Comparison of ENCODE assay signal across 18 cellular contexts in genomic region chr11:1927151-1928037, GRCh38. TPM values are rescaled to one million over a fixed set of nuclear protein-coding genes. Genes with fewer than 3 reads are reported as not detected.
A peak's percentile ranks its signal among the peaks of the same experiment; 100 is the strongest.
DNase-seq lines count a peak whose midpoint lies in the region; ATAC-seq and TF ChIP-seq lines count a peak whose summit lies in the region.
"Had no signal": no experiment of that assay in that cellular context is flagged by ENCODE, and none has a peak within 500 bp of the region (broad histone marks: within the 10 kb centered on the region; RNA-seq: fewer than 3 reads in every experiment).

No MANE protein-coding gene starts in this region.

- H2AFZ ChIP-seq in smooth muscle cell (ENCODE audit: low read depth) = peak overlapping the region; percentile 46

- H3K79me2 ChIP-seq in smooth muscle cell (ENCODE audit: low read depth) = no peaks in the 10 kb centered on the region

- H3K27me3 ChIP-seq in endodermal cell (ENCODE audit: control insufficient read depth, insufficient read depth, low read length, poor library complexity, severe bottlenecking) (no peaks in the 10 kb centered on the region), smooth muscle cell (ENCODE audit: low read depth) (no peaks in the 10 kb centered on the region)

- TF ChIP-seq CTCF in GM13977 (IDR thresholded peaks at IDR 0.05; ENCODE audit: extremely low read depth, insufficient read depth, missing control alignments) (no peak), endodermal cell (conservative IDR thresholded peaks at IDR 0.05) (no peak), smooth muscle cell (IDR thresholded peaks at IDR 0.05; ENCODE audit: borderline replicate concordance, insufficient read depth, poor library complexity, severe bottlenecking) (no peak)

- H3K27ac ChIP-seq in endodermal cell (ENCODE audit: low read depth, low read length) (peak overlapping the region; percentile 10), smooth muscle cell (ENCODE audit: low read depth) (no peak overlapping the region)
- H3K27ac ChIP-seq: foreskin keratinocyte had no signal

- WGBS in endodermal cell (ENCODE audit: insufficient coverage in 1 of 2, insufficient read length in 1 of 2), 2 experiments = 91 to 92% methylated on average over 19 to 37 of the region's 37 CpGs
- 80% methylated on average over 36 of the region's 37 CpGs for WGBS in smooth muscle cell (ENCODE audit: low lambda C conversion rate)

- no peaks in the 10 kb centered on the region for H3K4me1 Mint-ChIP-seq in endodermal cell

- no peak for ATAC-seq in GM21619 (IDR thresholded peaks at IDR 0.05; ENCODE audit: unreplicated experiment)
- ATAC-seq: foreskin keratinocyte had no signal

- no peaks in the 10 kb centered on the region for H3K36me3 ChIP-seq in endodermal cell (ENCODE audit: control insufficient read depth, insufficient read depth, low read length)
- H3K36me3 ChIP-seq in smooth muscle cell (ENCODE audit: low read depth) = no peaks in the 10 kb centered on the region
- H3K36me3 ChIP-seq: stomach had no signal

- H4K20me1 ChIP-seq in smooth muscle cell (ENCODE audit: low read depth) = no peaks in the 10 kb centered on the region

- H3K27me3 Mint-ChIP-seq in endodermal cell (ENCODE audit: insufficient read depth) = peaks cover 3% of the 10 kb centered on the region

- H3K4me1 ChIP-seq in endodermal cell (ENCODE audit: control insufficient read depth, insufficient read depth, low read length) (no peaks in the 10 kb centered on the region), smooth muscle cell (ENCODE audit: low read depth) (peaks cover 7% of the 10 kb centered on the region)
- H3K4me1 ChIP-seq: foreskin keratinocyte, stomach had no signal

- no peaks in the 10 kb centered on the region for H3K9me3 ChIP-seq in endodermal cell (ENCODE audit: control insufficient read depth, low read length)
- H3K9me3 ChIP-seq in smooth muscle cell (replicated peaks; ENCODE audit: low read depth) = no peaks in the 10 kb centered on the region
- H3K9me3 ChIP-seq: stomach had no signal

- H3K4me3 Mint-ChIP-seq in endodermal cell = no peak overlapping the region
- H3K4me3 Mint-ChIP-seq: activated CD4-positive, alpha-beta T cell treated with anti-CD3 and anti-CD28 coated beads, Interleukin-2, amount 10 ng/mL, durations not matched to agents 7 days and 5 days; activated naive CD8-positive, alpha-beta T cell treated with anti-CD3 and anti-CD28 coated beads for 36 hours had no signal

- no peaks in the 10 kb centered on the region for H3F3A ChIP-seq in smooth muscle cell (ENCODE audit: low read depth)

- H3K36me3 Mint-ChIP-seq in endodermal cell (ENCODE audit: low read depth) = no peaks in the 10 kb centered on the region
- H3K36me3 Mint-ChIP-seq: activated naive CD8-positive, alpha-beta T cell treated with anti-CD3 and anti-CD28 coated beads for 36 hours had no signal

- in situ Hi-C loops in GM13977 (cut with MboI; ENCODE audit: low pct_unique_long_range_greater_than_20kb, low sequenced_read_pairs, unreplicated experiment) = no loop called here

- peak overlapping the region; percentile 50 for H3K4me2 ChIP-seq in smooth muscle cell

- no peak overlapping the region for H3K4me3 ChIP-seq in endodermal cell (ENCODE audit: low read length)
- no peak overlapping the region for H3K4me3 ChIP-seq in smooth muscle cell
- H3K4me3 ChIP-seq: stomach had no signal

- no peaks in the 10 kb centered on the region for H3K9me3 Mint-ChIP-seq in endodermal cell
- H3K9me3 Mint-ChIP-seq: activated CD4-positive, alpha-beta T cell treated with anti-CD3 and anti-CD28 coated beads, Interleukin-2, amount 10 ng/mL, durations not matched to agents 7 days and 5 days; activated naive CD8-positive, alpha-beta T cell treated with anti-CD3 and anti-CD28 coated beads for 36 hours had no signal

- H3K27ac Mint-ChIP-seq in endodermal cell = no peak overlapping the region
- H3K27ac Mint-ChIP-seq: activated naive CD8-positive, alpha-beta T cell treated with anti-CD3 and anti-CD28 coated beads for 36 hours had no signal

- DNase-seq in GM13977 (ENCODE audit: low spot score) (peak; percentile 23), endodermal cell (no peak), left kidney (ENCODE audit: low read depth, low spot score) (peak; percentile 69), smooth muscle cell (lab: John Stamatoyannopoulos, UW; ENCODE audit: unreplicated experiment) (no peak), hypothalamus (lab: John Stamatoyannopoulos, UW) (no peak), MV-4-11 (lab: John Stamatoyannopoulos, UW) (no peak)
- no peak for DNase-seq in stimulated activated CD4-positive, alpha-beta T cell treated with anti-CD3 and anti-CD28 coated beads, Interleukin-2, amount 100 ng/mL, for 48 hours
- DNase-seq: activated CD4-positive, alpha-beta T cell treated with anti-CD3 and anti-CD28 coated beads, Interleukin-2, amount 10 ng/mL, durations not matched to agents 7 days and 5 days; activated naive CD8-positive, alpha-beta T cell treated with anti-CD3 and anti-CD28 coated beads for 36 hours; caudate nucleus; foreskin keratinocyte; NCI-H187 treated with DMSO at 0.1 percent for 48 hours; stomach had no signal

- no peak overlapping the region for H3K9ac ChIP-seq in endodermal cell (ENCODE audit: extremely low read depth, low read length, poor library complexity, severe bottlenecking)
- no peak overlapping the region for H3K9ac ChIP-seq in smooth muscle cell (ENCODE audit: low read depth)

RNA-seq across cellular contexts. Expression of gene TNNT3, which starts 7.9 kb away (rescaled TPM):
- total RNA-seq in endodermal cell (not detected), smooth muscle cell (1.9 TPM in 1 of 2 replicates, not detected in the other)
- 0.36 TPM for polyA plus RNA-seq in endodermal cell (2013, experiment 1 of 2)
- not detected for polyA plus RNA-seq in endodermal cell (2013, experiment 2 of 2)
- polyA plus RNA-seq in smooth muscle cell = 0.97 and 4.7 TPM in 2 replicates
- total RNA-seq: foreskin keratinocyte, HT-29, NCI-H460, SK-MEL-5 had no signal
- polyA plus RNA-seq: foreskin keratinocyte had no signal

RNA-seq across cellular contexts. Expression of gene MRPL23, which starts 19.7 kb away (rescaled TPM):
- total RNA-seq in endodermal cell = 100 to 1,000 TPM in 1 of 2 donors, 10 to 100 TPM in 1; 69.9 to 109 TPM
- 101 TPM for polyA plus RNA-seq in endodermal cell (2013, experiment 1 of 2)
- 99.7 TPM for polyA plus RNA-seq in endodermal cell (2013, experiment 2 of 2)
- 27.7 and 51.6 TPM in 2 replicates for total RNA-seq in smooth muscle cell
- polyA plus RNA-seq in smooth muscle cell = 28.9 and 38.8 TPM in 2 replicates

RNA-seq across cellular contexts. Expression of gene PRR33, which starts 35.7 kb away (rescaled TPM):
- not detected for total RNA-seq in endodermal cell
- polyA plus RNA-seq in endodermal cell (2013, experiment 1 of 2) = not detected
- not detected for polyA plus RNA-seq in endodermal cell (2013, experiment 2 of 2)
- not detected in 2 replicates for total RNA-seq in smooth muscle cell
- not detected in 2 replicates for polyA plus RNA-seq in smooth muscle cell
- total RNA-seq: foreskin keratinocyte, HT-29, NCI-H460, omental fat pad, SK-MEL-5, stomach had no signal
- polyA plus RNA-seq: foreskin keratinocyte had no signal

Comparison
In these comparisons a context has a peak if more than half of its experiments do, and no peak if none do; other contexts are left out.
1. DNase-seq: peak in GM13977 (single experiment) and left kidney (single experiment); none in endodermal cell (single experiment), smooth muscle cell (single experiment), hypothalamus (0 of 51), stimulated activated CD4-positive, alpha-beta T cell treated with anti-CD3 and anti-CD28 coated beads, Interleukin-2, amount 100 ng/mL, for 48 hours (0 of 2) and MV-4-11 (single experiment).